In genomic region chr12:107231269-107231668, GRCh38 we compare ENCODE assay signal across 35 cellular contexts.
"Had no signal": no experiment of that assay in that cellular context is flagged by ENCODE, and none has a peak within 500 bp of the region (broad histone marks: within the 10 kb centered on the region; RNA-seq: fewer than 3 reads in every experiment).

No MANE protein-coding gene starts in this region.

- H3K27ac ChIP-seq: adrenal gland, body of pancreas, brain microvascular endothelial cell, breast epithelium, VCaP had no signal

- H3K27me3 ChIP-seq: adrenal gland, body of pancreas, brain microvascular endothelial cell, breast epithelium had no signal

- H3K4me1 ChIP-seq: adrenal gland, body of pancreas, breast epithelium had no signal

- H3K27ac Mint-ChIP-seq: activated B cell treated with CpG ODN at 0.5 μM for 24 hours; activated CD4-positive, alpha-beta memory T cell treated with anti-CD3 and anti-CD28 coated beads for 36 hours; activated CD4-positive, alpha-beta T cell treated with anti-CD3 and anti-CD28 coated beads, Interleukin-2, amount 10 ng/mL, durations not matched to agents 24 days and 14 days; activated CD8-positive, alpha-beta T cell treated with anti-CD3 and anti-CD28 coated beads for 36 hours; activated naive CD4-positive, alpha-beta T cell treated with anti-CD3 and anti-CD28 coated beads for 36 hours; activated naive CD4-positive, alpha-beta T cell treated with anti-CD3 and anti-CD28 coated beads, Interleukin-2, amount 50 U/mL, for 72 hours; activated naive CD8-positive, alpha-beta T cell treated with anti-CD3 and anti-CD28 coated beads for 36 hours; activated T-cell treated with anti-CD3 and anti-CD28 coated beads, Interleukin-2, amount 50 U/mL, for 72 hours; activated T-helper 1 cell treated with anti-CD3 and anti-CD28 coated beads, Interleukin-12 subunit alpha, Interleukin-12 subunit beta, Interleukin-2, Interleukin-4 antibody, amounts not matched to agents 30 ng/mL and 10 ng/mL and 1 ng/mL, durations not matched to agents 14 hours and 24 hours and 36 hours; activated T-helper 17 cell treated with anti-CD3 and anti-CD28 coated beads, Interleukin-2, amount 50 U/mL, for 72 hours; T-helper 1 cell treated with Interleukin-12 subunit alpha and Interleukin-12 subunit beta and Interleukin-4 antibody, amounts not matched to agents 30 μg/mL and 1 μg/mL, for 36 hours; T-helper 2 cell treated with Interferon-gamma antibody and Interleukin-4, amounts not matched to agents 5 μg/mL and 100 μg/mL, for 36 hours had no signal

- H3K4me1 Mint-ChIP-seq: activated B cell treated with CpG ODN at 0.5 μM for 24 hours; activated T-helper 17 cell treated with anti-CD3 and anti-CD28 coated beads, Interleukin-2, amount 50 U/mL, for 72 hours had no signal

- H3K4me3 ChIP-seq: adrenal gland, body of pancreas, breast epithelium had no signal

- DNase-seq: activated B cell treated with CpG ODN at 0.5 μM for 24 hours; activated CD4-positive, alpha-beta memory T cell treated with anti-CD3 and anti-CD28 coated beads for 36 hours; activated CD4-positive, alpha-beta T cell treated with anti-CD3 and anti-CD28 coated beads for 4 hours; activated CD4-positive, alpha-beta T cell treated with anti-CD3 and anti-CD28 coated beads, Interleukin-2, amount 10 ng/mL, durations not matched to agents 24 days and 14 days; activated CD4-positive, alpha-beta T cell treated with anti-CD3 and anti-CD28 coated beads, Interleukin-2, amount 50 U/mL, for 1 hour; activated CD4-positive, alpha-beta T cell treated with anti-CD3 and anti-CD28 coated beads, Interleukin-2, amount 50 U/mL, for 4 hours; activated CD4-positive, CD25-positive, alpha-beta regulatory T cell treated with anti-CD3 and anti-CD28 coated beads, Interleukin-2, amount 50 U/mL, for 72 hours; activated CD8-positive, alpha-beta memory T cell treated with anti-CD3 and anti-CD28 coated beads, Interleukin-2, amount 50 U/mL, for 4 hours; activated CD8-positive, alpha-beta T cell treated with anti-CD3 and anti-CD28 coated beads for 36 hours; activated effector memory CD4-positive, alpha-beta T cell treated with anti-CD3 and anti-CD28 coated beads, Interleukin-2, amount 50 U/mL, for 16 hours; activated gamma-delta T cell treated with Interleukin-2 at 50 U/mL for 16 hours; activated naive CD4-positive, alpha-beta T cell; activated naive CD4-positive, alpha-beta T cell treated with anti-CD3 and anti-CD28 coated beads for 36 hours; activated naive CD4-positive, alpha-beta T cell treated with anti-CD3 and anti-CD28 coated beads, Interleukin-2, amount 50 U/mL, for 16 hours; activated naive CD8-positive, alpha-beta T cell treated with anti-CD3 and anti-CD28 coated beads for 36 hours; activated T-cell treated with anti-CD3 and anti-CD28 coated beads for 4 hours; activated T-cell treated with anti-CD3 and anti-CD28 coated beads, Interleukin-2, amount 50 U/mL, for 1 hour; activated T-cell treated with anti-CD3 and anti-CD28 coated beads, Interleukin-2, amount 50 U/mL, for 4 hours; activated T-cell treated with anti-CD3 and anti-CD28 coated beads, Interleukin-2, amount 50 U/mL, for 72 hours; adrenal gland; amniotic stem cell; aorta; body of pancreas; brain microvascular endothelial cell; central memory CD4-positive, alpha-beta T cell; T-helper 1 cell; T-helper 2 cell; T-helper 9 cell had no signal

- ATAC-seq: activated CD8-positive, alpha-beta T cell treated with anti-CD3 and anti-CD28 coated beads for 36 hours; activated naive CD4-positive, alpha-beta T cell treated with anti-CD3 and anti-CD28 coated beads, Interleukin-2, amount 50 U/mL, for 72 hours; activated T-cell treated with anti-CD3 and anti-CD28 coated beads, Interleukin-2, amount 50 U/mL, for 4 hours; activated T-cell treated with anti-CD3 and anti-CD28 coated beads, Interleukin-2, amount 50 U/mL, for 72 hours; activated T-helper 17 cell treated with anti-CD3 and anti-CD28 coated beads, Interleukin-2, amount 50 U/mL, for 72 hours; body of pancreas had no signal

- H3K9me3 Mint-ChIP-seq: activated B cell treated with CpG ODN at 0.5 μM for 24 hours; activated CD4-positive, alpha-beta memory T cell treated with anti-CD3 and anti-CD28 coated beads for 36 hours; activated CD4-positive, alpha-beta T cell treated with anti-CD3 and anti-CD28 coated beads, Interleukin-2, amount 10 ng/mL, durations not matched to agents 24 days and 14 days; activated CD8-positive, alpha-beta T cell treated with anti-CD3 and anti-CD28 coated beads for 36 hours; activated naive CD4-positive, alpha-beta T cell treated with anti-CD3 and anti-CD28 coated beads for 36 hours; activated naive CD4-positive, alpha-beta T cell treated with anti-CD3 and anti-CD28 coated beads, Interleukin-2, amount 50 U/mL, for 72 hours; activated naive CD8-positive, alpha-beta T cell treated with anti-CD3 and anti-CD28 coated beads for 36 hours; activated T-cell treated with anti-CD3 and anti-CD28 coated beads, Interleukin-2, amount 50 U/mL, for 4 hours; activated T-cell treated with anti-CD3 and anti-CD28 coated beads, Interleukin-2, amount 50 U/mL, for 72 hours; activated T-helper 1 cell treated with anti-CD3 and anti-CD28 coated beads, Interleukin-12 subunit alpha, Interleukin-12 subunit beta, Interleukin-2, Interleukin-4 antibody, amounts not matched to agents 30 ng/mL and 10 ng/mL and 1 ng/mL, durations not matched to agents 14 hours and 24 hours and 36 hours; activated T-helper 17 cell treated with anti-CD3 and anti-CD28 coated beads, Interleukin-2, amount 50 U/mL, for 72 hours; T-helper 1 cell treated with Interleukin-12 subunit alpha and Interleukin-12 subunit beta and Interleukin-4 antibody, amounts not matched to agents 30 μg/mL and 1 μg/mL, for 36 hours; T-helper 2 cell treated with Interferon-gamma antibody and Interleukin-4, amounts not matched to agents 5 μg/mL and 100 μg/mL, for 36 hours had no signal

- H3K9me3 ChIP-seq: adrenal gland, body of pancreas, breast epithelium had no signal

- H3K4me3 Mint-ChIP-seq: activated B cell treated with CpG ODN at 0.5 μM for 24 hours; activated CD4-positive, alpha-beta memory T cell treated with anti-CD3 and anti-CD28 coated beads for 36 hours; activated CD4-positive, alpha-beta T cell treated with anti-CD3 and anti-CD28 coated beads, Interleukin-2, amount 10 ng/mL, durations not matched to agents 24 days and 14 days; activated CD8-positive, alpha-beta T cell treated with anti-CD3 and anti-CD28 coated beads for 36 hours; activated naive CD4-positive, alpha-beta T cell treated with anti-CD3 and anti-CD28 coated beads for 36 hours; activated naive CD8-positive, alpha-beta T cell treated with anti-CD3 and anti-CD28 coated beads for 36 hours; activated T-cell treated with anti-CD3 and anti-CD28 coated beads, Interleukin-2, amount 50 U/mL, for 4 hours; activated T-cell treated with anti-CD3 and anti-CD28 coated beads, Interleukin-2, amount 50 U/mL, for 72 hours; activated T-helper 1 cell treated with anti-CD3 and anti-CD28 coated beads, Interleukin-12 subunit alpha, Interleukin-12 subunit beta, Interleukin-2, Interleukin-4 antibody, amounts not matched to agents 30 ng/mL and 10 ng/mL and 1 ng/mL, durations not matched to agents 14 hours and 24 hours and 36 hours; activated T-helper 17 cell treated with anti-CD3 and anti-CD28 coated beads, Interleukin-2, amount 50 U/mL, for 72 hours; T-helper 1 cell treated with Interleukin-12 subunit alpha and Interleukin-12 subunit beta and Interleukin-4 antibody, amounts not matched to agents 30 μg/mL and 1 μg/mL, for 36 hours; T-helper 2 cell treated with Interferon-gamma antibody and Interleukin-4, amounts not matched to agents 5 μg/mL and 100 μg/mL, for 36 hours had no signal

- H3K36me3 Mint-ChIP-seq: activated CD4-positive, alpha-beta memory T cell treated with anti-CD3 and anti-CD28 coated beads for 36 hours; activated naive CD4-positive, alpha-beta T cell treated with anti-CD3 and anti-CD28 coated beads, Interleukin-2, amount 50 U/mL, for 72 hours; activated naive CD8-positive, alpha-beta T cell treated with anti-CD3 and anti-CD28 coated beads for 36 hours had no signal

- H3K36me3 ChIP-seq: adrenal gland, brain microvascular endothelial cell, breast epithelium had no signal
